In the genomic region with DNA sequence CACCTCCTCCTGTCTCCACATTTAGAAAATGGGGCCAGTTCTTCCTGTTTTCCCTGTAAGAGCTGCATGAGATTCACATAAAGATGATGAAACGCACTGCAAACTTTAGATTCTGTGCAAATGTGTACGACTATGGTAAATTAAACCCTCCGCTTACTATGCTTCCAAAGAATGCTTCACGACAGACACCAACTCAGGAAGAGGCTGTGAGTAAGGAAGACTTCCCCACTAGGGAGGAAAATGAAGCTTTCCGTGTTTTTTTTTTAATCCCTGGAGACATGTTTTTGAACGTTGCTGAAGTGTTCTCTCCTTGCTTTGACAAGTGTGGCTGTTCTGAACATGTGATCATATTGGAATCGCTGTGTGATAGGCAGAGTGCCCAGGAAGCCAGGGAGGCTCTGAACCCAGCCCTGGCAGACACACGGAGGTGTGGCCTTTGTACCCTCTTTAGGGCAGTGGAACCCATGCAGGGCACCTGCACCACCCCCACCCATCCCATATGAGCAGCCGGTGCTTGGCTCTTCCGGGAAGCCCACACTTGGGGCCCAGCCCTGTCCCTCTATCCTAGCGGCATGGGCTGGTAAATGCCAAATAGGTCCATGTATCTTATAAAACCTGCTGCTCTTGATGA, we compare ENCODE assay signal across 8 cellular contexts. TPM values are rescaled to one million over a fixed set of nuclear protein-coding genes. Genes with fewer than 3 reads are reported as not detected.
DNase-seq lines count a peak whose midpoint lies in the region; ATAC-seq and TF ChIP-seq lines count a peak whose summit lies in the region.

No MANE protein-coding gene starts in this region.

- H3K4me2 ChIP-seq in GM23248 (ENCODE audit: unreplicated experiment) (no peak overlapping the region), trophoblast cell (ENCODE audit: low read length) (no peak overlapping the region)

- no peak for TF ChIP-seq CTCF in tibial artery (IDR thresholded peaks at IDR 0.05)

- WGBS in GM23248 (ENCODE audit: low coverage in 1 of 2, low lambda C conversion rate in 2 of 2, missing lambda C conversion rate in 2 of 2), 2 experiments: 71 to 77% methylated on average over 11 of the region's 11 CpGs
- no CpG with 5 or more reads among the region's 11 CpGs for WGBS in trophoblast cell (ENCODE audit: extremely low coverage, insufficient coverage, insufficient read length)

- H4K20me1 ChIP-seq in GM23248 (ENCODE audit: insufficient read depth): peaks cover 3% of the 10 kb centered on the region; the same call in 1 of the 2 replicates

- H3K4me3 Mint-ChIP-seq in T-helper 1 cell treated with Interleukin-12 subunit alpha and Interleukin-12 subunit beta and Interleukin-4 antibody, amounts not matched to agents 30 μg/mL and 1 μg/mL, for 36 hours: peak overlapping the region; percentile 72

- peak overlapping the region; percentile 93 for H3K27ac Mint-ChIP-seq in T-helper 1 cell treated with Interleukin-12 subunit alpha and Interleukin-12 subunit beta and Interleukin-4 antibody, amounts not matched to agents 30 μg/mL and 1 μg/mL, for 36 hours

- no peak overlapping the region for H2AFZ ChIP-seq in GM23248
- H2AFZ ChIP-seq in trophoblast cell (ENCODE audit: insufficient read depth, low read length, poor library complexity): no peak overlapping the region

- H3K27ac ChIP-seq in GM23248 (peak overlapping the region; percentile 59), duodenal mucosa (ENCODE audit: low read depth, low read length) (no peak overlapping the region), trophoblast cell (ENCODE audit: low read depth, low read length) (no peak overlapping the region), tibial artery (peak overlapping the region in 1 of 2 donors; percentile 10)

- no peak overlapping the region for H2BK12ac ChIP-seq in trophoblast cell (ENCODE audit: low read length)

- no peak overlapping the region for H3K18ac ChIP-seq in trophoblast cell (ENCODE audit: low read length)

- H3K79me2 ChIP-seq in GM23248 (ENCODE audit: insufficient read depth) (peaks cover 28% of the 10 kb centered on the region), trophoblast cell (ENCODE audit: control insufficient read depth, insufficient read depth, low read length, poor library complexity) (no peaks in the 10 kb centered on the region)

- H3F3A ChIP-seq in GM23248 (ENCODE audit: insufficient read depth): peaks cover 31% of the 10 kb centered on the region

- H4K12ac ChIP-seq in trophoblast cell (ENCODE audit: low read depth, low read length): no peak overlapping the region

- ATAC-seq in GM21619 (IDR thresholded peaks at IDR 0.05; ENCODE audit: unreplicated experiment) (no peak), GM21737 (IDR thresholded peaks at IDR 0.05; ENCODE audit: unreplicated experiment) (no peak)

- no peak overlapping the region for H3K14ac ChIP-seq in trophoblast cell (ENCODE audit: low read length)

- H2BK120ac ChIP-seq in trophoblast cell (ENCODE audit: insufficient read depth, low read length, poor library complexity): peak overlapping the region; percentile 15

- peaks cover 76% of the 10 kb centered on the region for H3K4me1 Mint-ChIP-seq in T-helper 1 cell treated with Interleukin-12 subunit alpha and Interleukin-12 subunit beta and Interleukin-4 antibody, amounts not matched to agents 30 μg/mL and 1 μg/mL, for 36 hours (ENCODE audit: low read depth)

- H3K27me3 ChIP-seq in GM23248 (replicated peaks; ENCODE audit: insufficient read depth): no peaks in the 10 kb centered on the region
- H3K27me3 ChIP-seq in duodenal mucosa (ENCODE audit: control insufficient read depth in 1 of 2, insufficient read depth in 2 of 2, low read length in 2 of 2): no peaks in the 10 kb centered on the region
- no peaks in the 10 kb centered on the region for H3K27me3 ChIP-seq in trophoblast cell (ENCODE audit: insufficient read depth, low read length)
- H3K27me3 ChIP-seq in tibial artery: no peaks in the 10 kb centered on the region

- H3K27me3 Mint-ChIP-seq in T-helper 1 cell treated with Interleukin-12 subunit alpha and Interleukin-12 subunit beta and Interleukin-4 antibody, amounts not matched to agents 30 μg/mL and 1 μg/mL, for 36 hours (ENCODE audit: low read depth): no peaks in the 10 kb centered on the region

- no peaks in the 10 kb centered on the region for H3K9me3 ChIP-seq in GM23248 (ENCODE audit: low read depth)
- no peaks in the 10 kb centered on the region for H3K9me3 ChIP-seq in duodenal mucosa (ENCODE audit: control insufficient read depth in 1 of 2, low read length in 2 of 2)
- H3K9me3 ChIP-seq in trophoblast cell (ENCODE audit: insufficient read depth, low read depth, low read length): no peaks in the 10 kb centered on the region
- H3K9me3 ChIP-seq in tibial artery: no peaks in the 10 kb centered on the region

- H3K9me2 ChIP-seq in GM23248 (ENCODE audit: insufficient read depth): no peaks in the 10 kb centered on the region

- peak overlapping the region; percentile 39 for H2AK5ac ChIP-seq in trophoblast cell (ENCODE audit: low read length)

- no peak overlapping the region for H4K8ac ChIP-seq in trophoblast cell (ENCODE audit: low read depth, low read length)

- no peak overlapping the region for H3K4me3 ChIP-seq in GM23248
- H3K4me3 ChIP-seq in duodenal mucosa (ENCODE audit: low read depth in 1 of 2, low read length in 2 of 2): peak overlapping the region; percentile 49 to 50
- H3K4me3 ChIP-seq in trophoblast cell (ENCODE audit: low read depth, low read length): no peak overlapping the region
- H3K4me3 ChIP-seq in tibial artery: no peak overlapping the region

- no peak overlapping the region for H4K91ac ChIP-seq in trophoblast cell (ENCODE audit: low read depth, low read length)

- no peak overlapping the region for H2BK5ac ChIP-seq in trophoblast cell (ENCODE audit: low read depth, low read length, poor library complexity)

- no peaks in the 10 kb centered on the region for H3K36me3 ChIP-seq in GM23248 (ENCODE audit: low read depth)
- H3K36me3 ChIP-seq in duodenal mucosa (ENCODE audit: control insufficient read depth in 1 of 2, insufficient read depth in 2 of 2, low read length in 2 of 2): no peaks in the 10 kb centered on the region
- H3K36me3 ChIP-seq in trophoblast cell (ENCODE audit: control insufficient read depth in 1 of 2, insufficient read depth in 2 of 2, low read length in 2 of 2): no peaks in the 10 kb centered on the region
- H3K36me3 ChIP-seq in tibial artery: peaks cover 0 to 7% (median 0%) of the 10 kb centered on the region in 3 donors

- H3K23ac ChIP-seq in trophoblast cell (ENCODE audit: low read length): no peak overlapping the region

- intact Hi-C loops in tibial artery (cut with DNase I; ENCODE audit: low total_unique reads): no loop called here

- H3K4me1 ChIP-seq in GM23248 (ENCODE audit: insufficient read depth) (peaks cover 55% of the 10 kb centered on the region), duodenal mucosa (ENCODE audit: control insufficient read depth in 1 of 2, insufficient read depth in 2 of 2, low read length in 2 of 2) (peaks cover 45 to 48% of the 10 kb centered on the region in 2 donors), trophoblast cell (ENCODE audit: control insufficient read depth in 1 of 2, insufficient read depth in 2 of 2, low read length in 2 of 2) (peaks cover 6 to 20% of the 10 kb centered on the region in 2 experiments), tibial artery (peaks cover 3 to 57% (median 37%) of the 10 kb centered on the region in 4 donors)

- H3K9ac ChIP-seq in GM23248 (peak overlapping the region; percentile 30; the same call in 1 of the 2 replicates), duodenal mucosa (ENCODE audit: low read depth in 1 of 2, low read length in 2 of 2) (peak overlapping the region; percentile 16 to 39), trophoblast cell (ENCODE audit: low read length) (no peak overlapping the region)

- H3K9me3 Mint-ChIP-seq in T-helper 1 cell treated with Interleukin-12 subunit alpha and Interleukin-12 subunit beta and Interleukin-4 antibody, amounts not matched to agents 30 μg/mL and 1 μg/mL, for 36 hours: no peaks in the 10 kb centered on the region

- peaks cover 3% of the 10 kb centered on the region for H3K79me1 ChIP-seq in trophoblast cell (ENCODE audit: low read length)

- H3K36me3 Mint-ChIP-seq in T-helper 1 cell treated with Interleukin-12 subunit alpha and Interleukin-12 subunit beta and Interleukin-4 antibody, amounts not matched to agents 30 μg/mL and 1 μg/mL, for 36 hours (ENCODE audit: low read depth): peaks cover under 1% of the 10 kb centered on the region

- no peak overlapping the region for H3K4ac ChIP-seq in trophoblast cell (ENCODE audit: low read depth, low read length)

- in situ Hi-C loops in GM23248 (cut with MboI): no loop called here

- DNase-seq in GM23248: peak; percentile 51
- DNase-seq in trophoblast cell: peak; percentile 50 to 81
- DNase-seq in epidermal melanocyte (ENCODE audit: insufficient read length, low spot score): no peak
- no peak for DNase-seq in tibial artery

RNA-seq across cellular contexts. Expression of gene SYNE3, which starts 7.5 kb away (rescaled TPM):
- total RNA-seq in GM23248 (2014; rRNA removed; shearing (Covaris generic)): 3.8 and 4.8 TPM in 2 replicates
- 1.2 TPM in 2 replicates for polyA plus RNA-seq in GM23248 (2016; fragmentation: Nextera tagmentation; extraction: Ambion mirVana)
- 0.81 and 0.86 TPM in 2 replicates for polyA plus RNA-seq in trophoblast cell (2013)

RNA-seq across cellular contexts. Expression of gene GLRX5, which starts 10.9 kb away (rescaled TPM):
- total RNA-seq in GM23248 (2014; rRNA removed; shearing (Covaris generic)): 38.6 and 46.0 TPM in 2 replicates
- polyA plus RNA-seq in GM23248 (2016; fragmentation: Nextera tagmentation; extraction: Ambion mirVana): 48.7 and 48.9 TPM in 2 replicates
- polyA plus RNA-seq in trophoblast cell (2013): 44.9 and 47.3 TPM in 2 replicates

Comparison
In these comparisons a context has a peak if more than half of its experiments do, and no peak if none do; other contexts are left out.
1. DNase-seq: peak in GM23248 (single experiment) and trophoblast cell (2 of 2); none in epidermal melanocyte (single experiment) and tibial artery (0 of 2).
2. H3K4me3 ChIP-seq: peak in duodenal mucosa (2 of 2); none in GM23248 (single experiment), trophoblast cell (single experiment) and tibial artery (0 of 2).